Comparison of ENCODE assay signal across 9 cellular contexts in genomic region chr14:22265319-22266140, GRCh38.
DNase-seq lines count a peak whose midpoint lies in the region; ATAC-seq and TF ChIP-seq lines count a peak whose summit lies in the region.
"Had no signal": no experiment of that assay in that cellular context is flagged by ENCODE, and none has a peak within 500 bp of the region (broad histone marks: within the 10 kb centered on the region; RNA-seq: fewer than 3 reads in every experiment).

No MANE protein-coding gene starts in this region.

- no peaks in the 10 kb centered on the region for H3K27me3 Mint-ChIP-seq in CD8-positive, alpha-beta memory T cell
- H3K27me3 Mint-ChIP-seq in CD14-positive monocyte (ENCODE audit: low read depth in 3 of 3) = peaks cover 2 to 5% (median 3%) of the 10 kb centered on the region in 3 donors
- no peaks in the 10 kb centered on the region for H3K27me3 Mint-ChIP-seq in activated T-cell treated with anti-CD3 and anti-CD28 coated beads, Interleukin-2, amount 50 U/mL, for 4 hours (ENCODE audit: low read depth)

- BruUV-seq in IMR-90 (replicated peaks; lab: Mats Ljungman, UMichigan) = no TSS peak

- H4K8ac ChIP-seq in IMR-90 (ENCODE audit: low read depth in 2 of 2, low read length in 2 of 2) = peak overlapping the region in 1 of 2 experiments; percentile 78; a peak in 2 of 4 replicates
- H4K8ac ChIP-seq in mesendoderm (ENCODE audit: low read depth, low read length) = no peak overlapping the region

- H3K4me2 ChIP-seq in IMR-90 (ENCODE audit: low read depth, low read length) = peak overlapping the region; percentile 14; the same call in 1 of the 2 replicates
- H3K4me2 ChIP-seq in mesendoderm (ENCODE audit: low read length) = no peak overlapping the region

- H3K14ac ChIP-seq in IMR-90 (replicated peaks; ENCODE audit: low read depth, low read length) = peak overlapping the region; percentile 94

- H3K36me3 ChIP-seq in CD8-positive, alpha-beta memory T cell (ENCODE audit: insufficient read depth, low read length) = no peaks in the 10 kb centered on the region
- H3K36me3 ChIP-seq in IMR-90 (ENCODE audit: control insufficient read depth, insufficient read depth, low read length) = no peaks in the 10 kb centered on the region
- H3K36me3 ChIP-seq in adipocyte (ENCODE audit: control insufficient read depth, insufficient read depth, low read length, severe bottlenecking) = no peaks in the 10 kb centered on the region
- H3K36me3 ChIP-seq in mesendoderm (ENCODE audit: control insufficient read depth, insufficient read depth, low read length) = no peaks in the 10 kb centered on the region

- H3K27ac ChIP-seq in CD8-positive, alpha-beta memory T cell (ENCODE audit: low read depth, low read length) = no peak overlapping the region
- H3K27ac ChIP-seq in IMR-90 (ENCODE audit: insufficient read depth, low read length) = peak overlapping the region; percentile 39; the same call in 1 of the 2 replicates
- H3K27ac ChIP-seq in mesendoderm (ENCODE audit: low read depth, low read length) = no peak overlapping the region

- no peak for TF ChIP-seq RAD21 in IMR-90 (IDR thresholded peaks at IDR 0.05; ENCODE audit: low read length)

- TF ChIP-seq CTCF in IMR-90 (conservative IDR thresholded peaks at IDR 0.05; ENCODE audit: low read depth, low read length) (0 out of 2 replicates have a peak, but pooled peaks have one; percentile 19), CD14-positive monocyte (IDR thresholded peaks at IDR 0.05) (no peak)

- H3K4me3 Mint-ChIP-seq in CD8-positive, alpha-beta memory T cell = peak overlapping the region in 4 of 7 donors; percentile 18 to 72 (median 56)
- H3K4me3 Mint-ChIP-seq in CD14-positive monocyte = peak overlapping the region in 1 of 2 donors; percentile 17
- no peak overlapping the region for H3K4me3 Mint-ChIP-seq in activated T-cell treated with anti-CD3 and anti-CD28 coated beads, Interleukin-2, amount 50 U/mL, for 4 hours

- H3K4me1 ChIP-seq in CD8-positive, alpha-beta memory T cell (ENCODE audit: insufficient read depth, low read length) = no peaks in the 10 kb centered on the region
- H3K4me1 ChIP-seq in IMR-90 (ENCODE audit: control insufficient read depth, insufficient read depth, low read length) = peaks cover 7% of the 10 kb centered on the region
- H3K4me1 ChIP-seq in adipocyte (ENCODE audit: control insufficient read depth, insufficient read depth, low read length) = peaks cover 21% of the 10 kb centered on the region
- H3K4me1 ChIP-seq in mesendoderm (ENCODE audit: control insufficient read depth, low read depth, low read length) = peaks cover 2% of the 10 kb centered on the region

- H2AK5ac ChIP-seq in IMR-90 (ENCODE audit: low read depth, low read length) = peak overlapping the region; percentile 53; the same call in 1 of the 2 replicates
- H2AK5ac ChIP-seq in mesendoderm (ENCODE audit: low read length) = no peak overlapping the region

- H2BK120ac ChIP-seq in IMR-90 (ENCODE audit: low read depth, low read length) (peak overlapping the region; percentile 90), mesendoderm (ENCODE audit: low read depth, low read length) (no peak overlapping the region)

- no peaks in the 10 kb centered on the region for H3K79me2 ChIP-seq in mesendoderm (ENCODE audit: control insufficient read depth, insufficient read depth, low read length)

- H4K5ac ChIP-seq in IMR-90 (ENCODE audit: low read depth, low read length) (peak overlapping the region; percentile 46; the same call in 1 of the 2 replicates), mesendoderm (ENCODE audit: low read length) (no peak overlapping the region)

- H3K18ac ChIP-seq in IMR-90 (ENCODE audit: low read depth, low read length) (0 out of 2 replicates have a peak overlapping the region, but pooled peaks have one; percentile 49), mesendoderm (ENCODE audit: low read length) (no peak overlapping the region)

- H2BK15ac ChIP-seq in IMR-90 (ENCODE audit: low read depth, low read length) (peak overlapping the region; percentile 68; the same call in 1 of the 3 replicates), mesendoderm (replicated peaks; ENCODE audit: low read depth) (no peak overlapping the region)

- in situ Hi-C loops in IMR-90 (cut with MboI; ENCODE audit: low sequenced_read_pairs) = no loop called here

- no CpG with 5 or more reads among the region's 8 CpGs for WGBS in IMR-90 (ENCODE audit: extremely low coverage in 2 of 2, insufficient read length in 1 of 2), 2 experiments
- no CpG with 5 or more reads among the region's 8 CpGs for whole genome bisulfite sequencing in mesendoderm (ENCODE audit: extremely low coverage, insufficient coverage, low lambda C conversion rate)

- peak overlapping the region; percentile 80 for H2AFZ ChIP-seq in IMR-90 (replicated peaks; ENCODE audit: low read length, poor library complexity)

- no peak for TF ChIP-seq POLR2A in IMR-90 (IDR thresholded peaks at IDR 0.05; ENCODE audit: low read depth, low read length)

- H3K56ac ChIP-seq in IMR-90 (ENCODE audit: extremely low read depth, insufficient read depth, low read length) = no peak overlapping the region
- H3K56ac ChIP-seq in mesendoderm (ENCODE audit: low read length) = peak overlapping the region; percentile 53

- dilution Hi-C loops in IMR-90 (cut with HindIII; ENCODE audit: low sequenced_read_pairs, unreplicated experiment) = no loop called here

- DNase-seq in CD8-positive, alpha-beta memory T cell = peak in 2 of 5 donors; percentile 5 to 6
- peak; percentile 39 for DNase-seq in IMR-90
- DNase-seq in adipocyte (ENCODE audit: low read depth) = peak; percentile 25
- DNase-seq in mesendoderm = peak; percentile 59
- no peak for DNase-seq in CD14-positive monocyte (ENCODE audit: low spot score)
- no peak for DNase-seq in activated T-cell treated with anti-CD3 and anti-CD28 coated beads, Interleukin-2, amount 50 U/mL, for 4 hours
- DNase-seq: foreskin melanocyte had no signal

- intact Hi-C loops in IMR-90 (cut with micrococcal nuclease) (no loop called here), CD14-positive monocyte (cut with micrococcal nuclease) (no loop called here)

- peaks cover 12% of the 10 kb centered on the region for H3K9me1 ChIP-seq in IMR-90 (ENCODE audit: insufficient read depth, low read length)

- H4K91ac ChIP-seq in IMR-90 (ENCODE audit: insufficient read depth, low read depth, low read length) = peak overlapping the region; percentile 79

- H2AK9ac ChIP-seq in IMR-90 (replicated peaks; ENCODE audit: low read depth, low read length, poor library complexity) = peak overlapping the region; percentile 51

- no peak overlapping the region for H3K4me3 ChIP-seq in CD8-positive, alpha-beta memory T cell (ENCODE audit: low read length)
- no peak overlapping the region for H3K4me3 ChIP-seq in IMR-90 (ENCODE audit: insufficient read depth, low read depth, low read length)
- H3K4me3 ChIP-seq in adipocyte (ENCODE audit: low read length) = peak overlapping the region; percentile 16
- no peak overlapping the region for H3K4me3 ChIP-seq in mesendoderm (ENCODE audit: low read length)

- H3K9ac ChIP-seq in IMR-90 (ENCODE audit: low read depth, low read length) (no peak overlapping the region), adipocyte (ENCODE audit: low read length) (peak overlapping the region; percentile 13), mesendoderm (ENCODE audit: low read length) (no peak overlapping the region)

- peak overlapping the region; percentile 16 for H2BK5ac ChIP-seq in IMR-90 (ENCODE audit: low read depth, low read length, poor library complexity, severe bottlenecking)
- H2BK5ac ChIP-seq in mesendoderm (ENCODE audit: low read length) = no peak overlapping the region

- peak overlapping the region; percentile 87 for H3K4ac ChIP-seq in IMR-90 (ENCODE audit: low read depth, low read length)
- H3K4ac ChIP-seq in mesendoderm (ENCODE audit: low read depth, low read length) = no peak overlapping the region

- no peaks in the 10 kb centered on the region for H3K9me3 Mint-ChIP-seq in CD8-positive, alpha-beta memory T cell
- H3K9me3 Mint-ChIP-seq in CD14-positive monocyte = peaks cover 0 to 2% (median 0%) of the 10 kb centered on the region in 7 donors
- H3K9me3 Mint-ChIP-seq in activated T-cell treated with anti-CD3 and anti-CD28 coated beads, Interleukin-2, amount 50 U/mL, for 4 hours = no peaks in the 10 kb centered on the region

- no peaks in the 10 kb centered on the region for H4K20me1 ChIP-seq in IMR-90 (ENCODE audit: insufficient read depth, low read length)

- peak overlapping the region; percentile 89 for H2BK20ac ChIP-seq in IMR-90 (ENCODE audit: low read depth, low read length)

- H3K27ac Mint-ChIP-seq in CD8-positive, alpha-beta memory T cell = peak overlapping the region in 6 of 8 donors; percentile 26 to 91 (median 78)
- no peak overlapping the region for H3K27ac Mint-ChIP-seq in CD14-positive monocyte

- no peaks in the 10 kb centered on the region for H3K27me3 ChIP-seq in CD8-positive, alpha-beta memory T cell (ENCODE audit: insufficient read depth, low read length, poor library complexity, severe bottlenecking)
- no peaks in the 10 kb centered on the region for H3K27me3 ChIP-seq in IMR-90 (ENCODE audit: control insufficient read depth, insufficient read depth, low read length)
- no peaks in the 10 kb centered on the region for H3K27me3 ChIP-seq in adipocyte (replicated peaks; ENCODE audit: control insufficient read depth, insufficient read depth, low read length)
- no peaks in the 10 kb centered on the region for H3K27me3 ChIP-seq in mesendoderm (ENCODE audit: insufficient read depth, low read length, poor library complexity)

- no peaks in the 10 kb centered on the region for H3K36me3 Mint-ChIP-seq in CD8-positive, alpha-beta memory T cell
- no peaks in the 10 kb centered on the region for H3K36me3 Mint-ChIP-seq in CD14-positive monocyte
- no peaks in the 10 kb centered on the region for H3K36me3 Mint-ChIP-seq in activated T-cell treated with anti-CD3 and anti-CD28 coated beads, Interleukin-2, amount 50 U/mL, for 4 hours (ENCODE audit: insufficient read depth)

- H3K79me1 ChIP-seq in IMR-90 (ENCODE audit: low read depth in 1 of 2, low read length in 2 of 2) (no peaks in the 10 kb centered on the region), mesendoderm (ENCODE audit: low read length) (no peaks in the 10 kb centered on the region)

- H3K23ac ChIP-seq in IMR-90 (ENCODE audit: low read depth, low read length) (peak overlapping the region; percentile 90; the same call in 1 of the 2 replicates), mesendoderm (ENCODE audit: low read length) (no peak overlapping the region)

- CTCF ChIA-PET in CD8-positive, alpha-beta memory T cell (lab: Charles Lee) = no interaction called here
- CTCF ChIA-PET in IMR-90 (lab: Yijun Ruan, JAX) = interaction anchor here (0.8 kb wide), 1 partner anchor 11 kb away, joined by 4 read pairs; no protein-coding TSS in a partner anchor

- H3K4me1 Mint-ChIP-seq in CD8-positive, alpha-beta memory T cell = peaks cover 0 to 13% (median 4%) of the 10 kb centered on the region in 3 donors
- H3K4me1 Mint-ChIP-seq in CD14-positive monocyte = peaks cover 9% of the 10 kb centered on the region
- peaks cover 1% of the 10 kb centered on the region for H3K4me1 Mint-ChIP-seq in activated T-cell treated with anti-CD3 and anti-CD28 coated beads, Interleukin-2, amount 50 U/mL, for 4 hours (ENCODE audit: low read depth)

- POLR2A ChIA-PET in CD8-positive, alpha-beta memory T cell (lab: Charles Lee) = no interaction called here
- POLR2A ChIA-PET in IMR-90 (lab: Charles Lee; ENCODE audit: unreplicated experiment) = interaction anchor here (0.6 kb wide), 1 partner anchor 20 kb away, joined by 3 read pairs; no protein-coding TSS in a partner anchor

- ATAC-seq in IMR-90 (ENCODE audit: low read depth) (peak; percentile 74), GM18519 (IDR thresholded peaks at IDR 0.05; ENCODE audit: low FRiP score, unreplicated experiment) (no peak), GM18907 (IDR thresholded peaks at IDR 0.05; ENCODE audit: unreplicated experiment) (no peak)
- ATAC-seq in activated T-cell treated with anti-CD3 and anti-CD28 coated beads, Interleukin-2, amount 50 U/mL, for 4 hours = no peak

- H3K9me3 ChIP-seq in CD8-positive, alpha-beta memory T cell (ENCODE audit: low read length) = no peaks in the 10 kb centered on the region
- H3K9me3 ChIP-seq in IMR-90 (ENCODE audit: control insufficient read depth, insufficient read depth, low read length) = no peaks in the 10 kb centered on the region
- H3K9me3 ChIP-seq in adipocyte (ENCODE audit: control insufficient read depth, low read length) = no peaks in the 10 kb centered on the region

Comparison
In these comparisons a context has a peak if more than half of its experiments do, and no peak if none do; other contexts are left out.
1. DNase-seq: peak in IMR-90 (single experiment), adipocyte (single experiment) and mesendoderm (single experiment); none in CD14-positive monocyte (single experiment) and activated T-cell treated with anti-CD3 and anti-CD28 coated beads, Interleukin-2, amount 50 U/mL, for 4 hours (single experiment).
2. H3K27ac Mint-ChIP-seq: peak in CD8-positive, alpha-beta memory T cell (6 of 8); none in CD14-positive monocyte (0 of 7).